Comparison of ENCODE assay signal across 8 cellular contexts in the genomic region with DNA sequence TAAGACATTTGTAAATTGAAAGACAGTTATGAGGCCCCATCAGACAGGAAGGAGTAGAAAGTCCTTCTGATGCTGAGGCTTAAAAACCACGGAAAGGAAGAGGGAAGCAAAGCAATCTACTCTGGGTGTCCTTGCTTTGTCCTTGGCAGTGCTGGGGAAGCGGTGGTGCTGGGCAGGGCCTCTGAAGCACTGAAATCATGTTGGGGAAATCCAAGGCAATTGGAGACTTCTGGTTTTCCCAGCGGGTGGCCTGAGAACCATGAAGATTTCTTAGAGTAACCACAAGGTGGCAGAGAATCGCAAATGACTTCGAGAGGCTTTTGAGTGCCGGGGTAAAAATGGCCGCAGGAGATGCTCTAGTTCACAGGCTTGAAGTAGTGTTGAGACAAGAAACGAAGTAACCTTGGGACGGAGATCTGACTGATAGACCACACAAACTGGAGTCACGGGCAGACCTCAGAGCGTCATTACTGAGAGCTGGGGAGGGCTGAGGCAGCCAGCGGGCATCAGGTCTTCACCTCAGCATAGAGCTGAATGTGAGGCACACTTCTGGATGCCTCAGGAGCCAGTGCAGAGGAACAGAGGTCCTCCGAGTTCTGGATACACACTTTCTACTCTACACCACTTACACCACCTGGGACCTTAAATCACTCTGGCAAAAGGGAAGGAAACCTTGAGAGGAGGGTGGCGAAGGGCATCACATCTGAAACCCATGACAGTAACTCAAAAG.
DNase-seq lines count a peak whose midpoint lies in the region; ATAC-seq, FAIRE-seq and TF ChIP-seq lines count a peak whose summit lies in the region.

No MANE protein-coding gene starts in this region.

- no peaks in the 10 kb centered on the region for H3K36me3 ChIP-seq in SU-DHL-6 (ENCODE audit: low read length)
- no peaks in the 10 kb centered on the region for H3K36me3 ChIP-seq in keratinocyte (ENCODE audit: control insufficient read depth in 2 of 2, extremely low read depth in 1 of 2, insufficient read depth in 2 of 2, low read length in 2 of 2)

- no peaks in the 10 kb centered on the region for H3K4me1 ChIP-seq in keratinocyte (ENCODE audit: control insufficient read depth, extremely low read depth, insufficient read depth, low read length)

- H3K9me3 Mint-ChIP-seq in CD4-positive, alpha-beta T cell = no peaks in the 10 kb centered on the region
- H3K9me3 Mint-ChIP-seq in activated naive CD8-positive, alpha-beta T cell treated with anti-CD3 and anti-CD28 coated beads for 36 hours = no peaks in the 10 kb centered on the region

- peaks cover 12% of the 10 kb centered on the region for H3K4me1 Mint-ChIP-seq in CD4-positive, alpha-beta T cell (ENCODE audit: low read depth)
- peaks cover 18% of the 10 kb centered on the region for H3K4me1 Mint-ChIP-seq in activated naive CD8-positive, alpha-beta T cell treated with anti-CD3 and anti-CD28 coated beads for 36 hours

- no peaks in the 10 kb centered on the region for H3K79me2 ChIP-seq in SU-DHL-6 (ENCODE audit: insufficient read depth, low read length)
- H3K79me2 ChIP-seq in keratinocyte (ENCODE audit: control insufficient read depth, insufficient read depth, low read length) = no peaks in the 10 kb centered on the region

- no peaks in the 10 kb centered on the region for H3F3A ChIP-seq in SU-DHL-6 (ENCODE audit: insufficient read depth)

- H3K9me3 ChIP-seq in CD4-positive, alpha-beta T cell (ENCODE audit: control insufficient read depth, low read length) = no peaks in the 10 kb centered on the region
- H3K9me3 ChIP-seq in SU-DHL-6 (ENCODE audit: insufficient read depth, low read length) = no peaks in the 10 kb centered on the region
- H3K9me3 ChIP-seq in keratinocyte (ENCODE audit: control insufficient read depth, low read depth, low read length) = no peaks in the 10 kb centered on the region

- H3K27ac ChIP-seq in CD4-positive, alpha-beta T cell (ENCODE audit: low read depth, low read length) = no peak overlapping the region
- H3K27ac ChIP-seq in SU-DHL-6 (ENCODE audit: low read depth, low read length) (no peak overlapping the region), keratinocyte (ENCODE audit: control insufficient read depth, insufficient read depth, low read length) (no peak overlapping the region)

- H3K4me2 ChIP-seq in SU-DHL-6 (ENCODE audit: low read depth, low read length, poor library complexity, severe bottlenecking) (no peak overlapping the region), keratinocyte (ENCODE audit: control insufficient read depth, extremely low read depth, insufficient read depth, low read depth, low read length) (no peak overlapping the region)

- H3K4me3 Mint-ChIP-seq in CD4-positive, alpha-beta T cell = peak overlapping the region; percentile 5
- peak overlapping the region; percentile 12 for H3K4me3 Mint-ChIP-seq in activated naive CD8-positive, alpha-beta T cell treated with anti-CD3 and anti-CD28 coated beads for 36 hours

- dilution Hi-C loops in keratinocyte (cut with MboI; ENCODE audit: extremely low pct_ligation_motif_present, low sequenced_read_pairs) = no loop called here

- no peaks in the 10 kb centered on the region for H3K27me3 Mint-ChIP-seq in CD4-positive, alpha-beta T cell
- H3K27me3 Mint-ChIP-seq in activated naive CD8-positive, alpha-beta T cell treated with anti-CD3 and anti-CD28 coated beads for 36 hours = no peaks in the 10 kb centered on the region

- H2AFZ ChIP-seq in SU-DHL-6 (ENCODE audit: low read depth, low read length, severe bottlenecking) (peak overlapping the region; percentile 0), keratinocyte (ENCODE audit: control insufficient read depth, low read length) (peak overlapping the region; percentile 71)

- CTCF ChIA-PET in CD4-positive, alpha-beta T cell (lab: Charles Lee) = interaction anchor here (0.6 kb wide), 1 partner anchor 627 kb away, joined by 3 read pairs; no protein-coding TSS in a partner anchor

- H4K20me1 ChIP-seq in SU-DHL-6 (ENCODE audit: low read depth, low read length) = no peaks in the 10 kb centered on the region
- H4K20me1 ChIP-seq in keratinocyte (ENCODE audit: control insufficient read depth, extremely low read depth, insufficient read depth, low read length) = no peaks in the 10 kb centered on the region

- H3K27ac Mint-ChIP-seq in CD4-positive, alpha-beta T cell = no peak overlapping the region
- H3K27ac Mint-ChIP-seq in activated naive CD8-positive, alpha-beta T cell treated with anti-CD3 and anti-CD28 coated beads for 36 hours = peak overlapping the region; percentile 65

- H3K4me3 ChIP-seq in SU-DHL-6 (ENCODE audit: insufficient read depth, low read length, poor library complexity, severe bottlenecking) (no peak overlapping the region), keratinocyte (ENCODE audit: control insufficient read depth in 2 of 3, extremely low read depth in 1 of 3, insufficient read depth in 2 of 3, low read depth in 1 of 3, low read length in 3 of 3) (no peak overlapping the region)

- no peaks in the 10 kb centered on the region for H3K9me2 ChIP-seq in SU-DHL-6 (replicated peaks; ENCODE audit: insufficient read depth, low read length)

- FAIRE-seq in keratinocyte (lab: Jason Lieb, UNC) = no peak

- no peak overlapping the region for H3K9ac ChIP-seq in SU-DHL-6 (ENCODE audit: low read length)
- no peak overlapping the region for H3K9ac ChIP-seq in keratinocyte (ENCODE audit: control insufficient read depth, extremely low read depth, insufficient read depth, low read length)

- TF ChIP-seq CTCF in CD4-positive, alpha-beta T cell (IDR thresholded peaks at IDR 0.05) = peak; percentile 50
- TF ChIP-seq CTCF in SU-DHL-6 (IDR thresholded peaks at IDR 0.05; ENCODE audit: insufficient read depth, low read length, poor library complexity, severe bottlenecking) (peak; percentile 18), keratinocyte (optimal IDR thresholded peaks at IDR 0.05 in 1 of 3, IDR thresholded peaks at IDR 0.05 in 1 of 3, conservative IDR thresholded peaks at IDR 0.05 in 1 of 3; ENCODE audit: extremely low read depth in 1 of 3, insufficient read depth in 2 of 3, low read length in 3 of 3) (peak; percentile 29 to 45 (median 41))

- no peaks in the 10 kb centered on the region for H3K9me1 ChIP-seq in keratinocyte (ENCODE audit: control insufficient read depth, extremely low read depth, insufficient read depth, low read length)

- H3K27me3 ChIP-seq in CD4-positive, alpha-beta T cell (ENCODE audit: control insufficient read depth, insufficient read depth, low read length) = no peaks in the 10 kb centered on the region
- H3K27me3 ChIP-seq in SU-DHL-6 (ENCODE audit: low read length) (no peaks in the 10 kb centered on the region), keratinocyte (ENCODE audit: control insufficient read depth, extremely low read depth, insufficient read depth, low read length) (no peaks in the 10 kb centered on the region)

- H3K36me3 Mint-ChIP-seq in CD4-positive, alpha-beta T cell (ENCODE audit: low read depth) = peaks cover 4% of the 10 kb centered on the region
- no peaks in the 10 kb centered on the region for H3K36me3 Mint-ChIP-seq in activated naive CD8-positive, alpha-beta T cell treated with anti-CD3 and anti-CD28 coated beads for 36 hours

- DNase-seq in CD4-positive, alpha-beta T cell = peak; percentile 9 to 41 (median 25)
- DNase-seq in activated naive CD8-positive, alpha-beta T cell treated with anti-CD3 and anti-CD28 coated beads for 36 hours = peak; percentile 36
- DNase-seq in keratinocyte (ENCODE audit: low read depth, low spot score) (no peak), NCI-H345 treated with DMSO at 0.1 percent for 48 hours (lab: John Stamatoyannopoulos, UW; ENCODE audit: unreplicated experiment) (no peak)
- DNase-seq in stimulated activated CD8-positive, alpha-beta memory T cell treated with anti-CD3 and anti-CD28 coated beads, Interleukin-2, amount 100 ng/mL, for 48 hours (ENCODE audit: low read depth in 2 of 2) = peak; percentile 13

- POLR2A ChIA-PET in CD4-positive, alpha-beta T cell (lab: Charles Lee) = no interaction called here

- intact Hi-C loops in CD4-positive, alpha-beta T cell (cut with DNase I, micrococcal nuclease) = loop anchor here (1.0 to 10.0 kb wide), 3 partner anchors 463 to 623 kb away; no protein-coding TSS in a partner anchor

- peak; percentile 79 for ATAC-seq in CD4-positive, alpha-beta T cell (ENCODE audit: poor library complexity)
- ATAC-seq in GM19372 (IDR thresholded peaks at IDR 0.05; ENCODE audit: low read depth, unreplicated experiment) (peak; percentile 64), HG03575 (IDR thresholded peaks at IDR 0.05; ENCODE audit: extremely low read depth, insufficient number of reproducible peaks, low FRiP score, unreplicated experiment) (peak; percentile 72)

Comparison
In these comparisons a context has a peak if more than half of its experiments do, and no peak if none do; other contexts are left out.
1. DNase-seq: peak in CD4-positive, alpha-beta T cell (10 of 10), activated naive CD8-positive, alpha-beta T cell treated with anti-CD3 and anti-CD28 coated beads for 36 hours (single experiment) and stimulated activated CD8-positive, alpha-beta memory T cell treated with anti-CD3 and anti-CD28 coated beads, Interleukin-2, amount 100 ng/mL, for 48 hours (2 of 2); none in keratinocyte (single experiment) and NCI-H345 treated with DMSO at 0.1 percent for 48 hours (single experiment).
2. Peak in every context shown above with its lines, with median percentiles within 50 percentile points of each other: ATAC-seq and CTCF ChIP-seq.